ENCODE assay signal across 8 cellular contexts in the genomic region with DNA sequence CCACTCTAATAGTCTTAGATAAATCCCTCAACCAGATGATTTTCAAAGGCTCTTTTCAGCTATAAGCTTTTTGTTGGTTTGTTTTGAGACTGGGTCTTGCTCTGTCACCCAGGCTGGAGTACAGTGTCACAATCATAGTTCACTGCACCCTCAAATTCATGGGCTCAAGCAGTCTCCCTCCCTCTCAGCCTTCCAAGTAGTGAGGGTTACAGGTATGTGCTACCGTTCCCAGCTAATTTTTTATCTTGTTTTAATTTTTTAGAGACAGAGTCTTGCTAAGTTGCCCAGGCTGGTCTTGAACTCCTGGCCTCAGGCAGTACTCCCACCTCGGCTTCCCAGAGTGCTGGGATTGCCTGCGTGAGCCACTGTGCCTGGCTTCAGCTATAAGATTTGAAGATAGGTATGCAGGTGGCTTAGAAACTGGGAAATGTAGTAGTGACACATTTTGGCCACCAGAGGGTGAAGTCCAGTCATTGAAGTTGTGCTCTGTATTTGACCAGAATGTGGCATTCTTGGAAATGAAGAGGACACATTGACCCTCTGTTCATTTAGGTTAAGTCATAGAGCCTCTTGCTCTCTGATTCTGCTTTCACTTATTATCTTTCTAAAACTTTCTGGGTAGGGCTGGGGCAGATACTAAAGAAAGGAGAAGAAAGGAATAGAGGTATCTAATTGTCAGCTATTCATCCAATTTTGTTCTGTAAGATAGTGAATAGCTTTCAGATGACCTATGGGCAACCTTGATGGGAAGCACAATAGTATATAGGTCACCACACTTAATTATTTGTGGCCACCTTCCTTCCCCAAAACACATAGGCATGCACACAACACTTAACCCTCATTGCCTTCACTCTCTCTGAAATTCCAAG. TPM values are rescaled to one million over a fixed set of nuclear protein-coding genes. Genes with fewer than 3 reads are reported as not detected.
A peak's percentile ranks its signal among the peaks of the same experiment; 100 is the strongest.
DNase-seq lines count a peak whose midpoint lies in the region; TF ChIP-seq lines count a peak whose summit lies in the region.

No MANE protein-coding gene starts in this region.

- no peak for TF ChIP-seq POLR2A in adrenal gland (IDR thresholded peaks at IDR 0.05)

- WGBS in GM23248 (ENCODE audit: low coverage in 1 of 2, low lambda C conversion rate in 2 of 2, missing lambda C conversion rate in 2 of 2), 2 experiments, result 44 to 46% methylated on average over 3 of the region's 3 CpGs
- 46 to 88% (median 49%) methylated on average over 1 to 3 of the region's 3 CpGs for WGBS in adrenal gland, 4 donors
- WGBS in hepatocyte (ENCODE audit: low lambda C conversion rate, missing lambda C conversion rate), result 54% methylated on average over 3 of the region's 3 CpGs
- WGBS in smooth muscle cell (ENCODE audit: low lambda C conversion rate), result 42% methylated on average over 3 of the region's 3 CpGs

- H3F3A ChIP-seq in GM23248 (ENCODE audit: insufficient read depth) (peaks cover 30% of the 10 kb centered on the region), smooth muscle cell (ENCODE audit: low read depth) (no peaks in the 10 kb centered on the region)

- H4K20me1 ChIP-seq in GM23248 (ENCODE audit: insufficient read depth) (no peaks in the 10 kb centered on the region), hepatocyte (ENCODE audit: insufficient read depth, poor library complexity, severe bottlenecking) (peaks cover 3% of the 10 kb centered on the region), smooth muscle cell (ENCODE audit: low read depth) (peaks cover 83% of the 10 kb centered on the region)

- H3K27ac ChIP-seq in GM23248, result no peak overlapping the region
- H3K27ac ChIP-seq in adrenal gland, result no peak overlapping the region
- H3K27ac ChIP-seq in hepatocyte, result no peak overlapping the region
- H3K27ac ChIP-seq in smooth muscle cell (ENCODE audit: low read depth), result no peak overlapping the region

- no peak overlapping the region for H3K9ac ChIP-seq in GM23248
- no peak overlapping the region for H3K9ac ChIP-seq in smooth muscle cell (ENCODE audit: low read depth)

- peak; percentile 69 to 81 (median 74) for TF ChIP-seq CTCF in adrenal gland (IDR thresholded peaks at IDR 0.05)
- TF ChIP-seq CTCF in hepatocyte (IDR thresholded peaks at IDR 0.05; ENCODE audit: poor library complexity), result peak; percentile 62
- peak; percentile 78 for TF ChIP-seq CTCF in smooth muscle cell (IDR thresholded peaks at IDR 0.05; ENCODE audit: borderline replicate concordance, insufficient read depth, poor library complexity, severe bottlenecking)

- no peaks in the 10 kb centered on the region for H3K27me3 ChIP-seq in GM23248 (replicated peaks; ENCODE audit: insufficient read depth)
- no peaks in the 10 kb centered on the region for H3K27me3 ChIP-seq in adrenal gland
- no peaks in the 10 kb centered on the region for H3K27me3 ChIP-seq in hepatocyte
- no peaks in the 10 kb centered on the region for H3K27me3 ChIP-seq in smooth muscle cell (ENCODE audit: low read depth)

- H3K9me3 ChIP-seq in GM23248 (ENCODE audit: low read depth) (no peaks in the 10 kb centered on the region), adrenal gland (replicated peaks in 1 of 3) (no peaks in the 10 kb centered on the region), hepatocyte (ENCODE audit: low read depth) (no peaks in the 10 kb centered on the region), smooth muscle cell (replicated peaks; ENCODE audit: low read depth) (no peaks in the 10 kb centered on the region)

- H3K4me3 ChIP-seq in GM23248, result no peak overlapping the region
- no peak overlapping the region for H3K4me3 ChIP-seq in adrenal gland
- no peak overlapping the region for H3K4me3 ChIP-seq in hepatocyte
- no peak overlapping the region for H3K4me3 ChIP-seq in smooth muscle cell

- H3K4me1 ChIP-seq in GM23248 (ENCODE audit: insufficient read depth) (peaks cover 13% of the 10 kb centered on the region), adrenal gland (replicated peaks in 1 of 2) (no peaks in the 10 kb centered on the region), hepatocyte (ENCODE audit: insufficient read depth) (no peaks in the 10 kb centered on the region), smooth muscle cell (ENCODE audit: low read depth) (peaks cover 6% of the 10 kb centered on the region)

- in situ Hi-C loops in GM23248 (cut with MboI), result no loop called here

- H3K36me3 ChIP-seq in GM23248 (ENCODE audit: low read depth), result peaks cover 9% of the 10 kb centered on the region; the same call in 1 of the 2 replicates
- no peaks in the 10 kb centered on the region for H3K36me3 ChIP-seq in adrenal gland (replicated peaks in 1 of 2)
- no peaks in the 10 kb centered on the region for H3K36me3 ChIP-seq in hepatocyte (replicated peaks; ENCODE audit: insufficient read depth, low read depth)
- H3K36me3 ChIP-seq in smooth muscle cell (ENCODE audit: low read depth), result peaks cover 4% of the 10 kb centered on the region

- intact Hi-C loops in adrenal gland (cut with DNase I), result loop anchor here (5.0 to 10.0 kb wide), 2 partner anchors 142 to 144 kb away; no protein-coding TSS in a partner anchor

- H3K9me2 ChIP-seq in GM23248 (ENCODE audit: insufficient read depth) (no peaks in the 10 kb centered on the region), hepatocyte (replicated peaks; ENCODE audit: insufficient read depth) (no peaks in the 10 kb centered on the region)

- H3K4me2 ChIP-seq in GM23248 (ENCODE audit: unreplicated experiment) (no peak overlapping the region), hepatocyte (no peak overlapping the region), smooth muscle cell (no peak overlapping the region)

- peaks cover 62% of the 10 kb centered on the region for H3K79me2 ChIP-seq in GM23248 (ENCODE audit: insufficient read depth)
- H3K79me2 ChIP-seq in hepatocyte, result peaks cover 5% of the 10 kb centered on the region
- H3K79me2 ChIP-seq in smooth muscle cell (ENCODE audit: low read depth), result peaks cover 4% of the 10 kb centered on the region

- H2AFZ ChIP-seq in GM23248 (no peak overlapping the region), hepatocyte (no peak overlapping the region), smooth muscle cell (ENCODE audit: low read depth) (no peak overlapping the region)

- DNase-seq in NCI-H2107 treated with DMSO at 0.1 percent for 48 hours (lab: John Stamatoyannopoulos, UW; ENCODE audit: unreplicated experiment) (peak; percentile 55), NCI-H2107 (lab: John Stamatoyannopoulos, UW) (no peak), GM23248 (peak; percentile 56), NCI-H2227 treated with DMSO at 0.1 percent for 48 hours (lab: John Stamatoyannopoulos, UW) (peak; percentile 4), adrenal gland (peak; percentile 20 to 73 (median 37)), hepatocyte (ENCODE audit: low spot score) (peak; percentile 63), smooth muscle cell (lab: John Stamatoyannopoulos, UW; ENCODE audit: unreplicated experiment) (no peak), COR-L47 (lab: John Stamatoyannopoulos, UW) (no peak)

RNA-seq across cellular contexts. Expression of a gene that starts 36.0 kb away (rescaled TPM):
- total RNA-seq in GM23248 (2014; rRNA removed; shearing (Covaris generic)), result 10.2 and 12.8 TPM in 2 replicates
- polyA plus RNA-seq in GM23248 (2016; fragmentation: Nextera tagmentation; extraction: Ambion mirVana) (8.2 and 8.3 TPM in 2 replicates), adrenal gland (10 to 100 TPM in 1 of 3 donors, 1 to 10 TPM in 2; 6.7 to 14.7 (median 7.2) TPM), hepatocyte (5.2 and 10.2 TPM in 2 replicates), smooth muscle cell (12.2 and 18.1 TPM in 2 replicates)
- total RNA-seq in adrenal gland (10 to 100 TPM in 5 of 8 donors, 1 to 10 TPM in 3; 6.5 to 11.3 (median 10.1) TPM), hepatocyte (10.8 and 12.7 TPM in 2 replicates), smooth muscle cell (11.4 and 18.0 TPM in 2 replicates)

Comparison
In these comparisons a context has a peak if more than half of its experiments do, and no peak if none do; other contexts are left out.
1. DNase-seq: peak in NCI-H2107 treated with DMSO at 0.1 percent for 48 hours (single experiment), GM23248 (single experiment), NCI-H2227 treated with DMSO at 0.1 percent for 48 hours (single experiment), adrenal gland (7 of 7) and hepatocyte (single experiment); none in NCI-H2107 (single experiment), smooth muscle cell (single experiment) and COR-L47 (single experiment).
2. Peak in every context shown above with its lines, with median percentiles within 50 percentile points of each other: CTCF ChIP-seq.